ENCODE assay signal across 26 cellular contexts in the genomic region with DNA sequence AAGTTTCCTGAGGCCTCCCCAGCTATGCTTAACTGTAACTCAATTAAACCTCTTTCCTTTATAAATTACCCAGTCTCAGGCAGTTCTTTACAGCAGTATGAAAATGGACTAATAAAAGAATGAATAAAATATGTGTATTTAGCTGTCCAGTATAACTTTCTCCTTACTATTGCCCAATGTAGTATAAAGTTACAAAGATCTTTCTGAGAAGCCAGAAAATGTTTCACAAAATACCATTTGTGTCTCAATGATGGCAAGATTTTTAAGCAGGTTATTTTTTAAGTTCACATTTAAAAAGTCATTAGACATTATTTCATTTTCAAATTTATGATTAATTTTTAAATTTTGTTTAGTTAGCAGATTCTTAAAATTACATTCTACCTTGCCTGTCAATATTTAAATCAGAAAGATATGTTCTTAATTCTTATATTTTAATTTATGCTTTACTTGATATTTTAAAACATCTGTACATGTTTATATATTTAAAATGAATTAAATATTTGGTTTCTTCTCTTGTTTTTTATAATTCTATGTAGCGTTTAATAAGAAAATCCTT.
"Had no signal": no experiment of that assay in that cellular context is flagged by ENCODE, and none has a peak within 500 bp of the region (broad histone marks: within the 10 kb centered on the region; RNA-seq: fewer than 3 reads in every experiment).

No MANE protein-coding gene starts in this region.

- H3K36me3 ChIP-seq: breast epithelium, SJCRH30 had no signal

- H3K27ac Mint-ChIP-seq: activated CD8-positive, alpha-beta T cell treated with anti-CD3 and anti-CD28 coated beads for 36 hours; activated naive CD8-positive, alpha-beta T cell treated with anti-CD3 and anti-CD28 coated beads, Interleukin-2, amount 10 ng/mL, durations not matched to agents 7 days and 5 days; activated T-cell treated with anti-CD3 and anti-CD28 coated beads, Interleukin-2, amount 50 U/mL, for 72 hours had no signal

- H3K4me1 ChIP-seq: breast epithelium, SJCRH30 had no signal

- H3K27ac ChIP-seq: breast epithelium, RWPE1, SJCRH30, VCaP had no signal

- H3K4me3 ChIP-seq: breast epithelium, SJCRH30 had no signal

- H3K9me3 ChIP-seq: breast epithelium, SJCRH30, SK-N-SH had no signal

- H3K27me3 Mint-ChIP-seq: activated CD8-positive, alpha-beta T cell treated with anti-CD3 and anti-CD28 coated beads for 36 hours; activated naive CD8-positive, alpha-beta T cell treated with anti-CD3 and anti-CD28 coated beads, Interleukin-2, amount 10 ng/mL, durations not matched to agents 7 days and 5 days had no signal

- DNase-seq: activated CD4-positive, CD25-positive, alpha-beta regulatory T cell; activated CD8-positive, alpha-beta memory T cell treated with anti-CD3 and anti-CD28 coated beads, Interleukin-2, amount 50 U/mL, for 4 hours; activated CD8-positive, alpha-beta T cell treated with anti-CD3 and anti-CD28 coated beads for 36 hours; activated naive CD4-positive, alpha-beta T cell treated with anti-CD3 and anti-CD28 coated beads, Interleukin-2, amount 50 U/mL, for 16 hours; activated naive CD8-positive, alpha-beta T cell treated with anti-CD3 and anti-CD28 coated beads, Interleukin-2, amount 10 ng/mL, durations not matched to agents 7 days and 5 days; activated T-cell treated with anti-CD3 and anti-CD28 coated beads, Interleukin-2, amount 50 U/mL, for 72 hours; aorta; caudate nucleus; Karpas-422; MM.1S; NCI-H1105; NCI-H1436 treated with DMSO at 0.1 percent for 48 hours; NCI-H187; NCI-H2081; NCI-H510A treated with DMSO at 0.1 percent for 48 hours; NCI-H69; NK-92 treated with Interleukin-12 subunit alpha and Interleukin-12 subunit beta, amount 100 ng/mL, for 24 hours; OCI-M1; Right ventricle myocardium superior; SJCRH30; SK-N-SH; T-helper 1 cell had no signal

- H3K27me3 ChIP-seq: breast epithelium, SJCRH30 had no signal

- ATAC-seq: activated CD8-positive, alpha-beta T cell treated with anti-CD3 and anti-CD28 coated beads for 36 hours; Panc1 had no signal

- H3K4me2 ChIP-seq: SK-N-SH had no signal

- H3K9ac ChIP-seq: SK-N-SH had no signal

- H3K4me3 Mint-ChIP-seq: activated CD8-positive, alpha-beta T cell treated with anti-CD3 and anti-CD28 coated beads for 36 hours; activated naive CD8-positive, alpha-beta T cell treated with anti-CD3 and anti-CD28 coated beads, Interleukin-2, amount 10 ng/mL, durations not matched to agents 7 days and 5 days; activated T-cell treated with anti-CD3 and anti-CD28 coated beads, Interleukin-2, amount 50 U/mL, for 72 hours had no signal

- H3K9me3 Mint-ChIP-seq: activated CD8-positive, alpha-beta T cell treated with anti-CD3 and anti-CD28 coated beads for 36 hours had no signal
